16 cellular contexts compared by ENCODE assay signal in genomic region chr10:47225186-47225927, GRCh38.
DNase-seq lines count a peak whose midpoint lies in the region; ATAC-seq, FAIRE-seq and TF ChIP-seq lines count a peak whose summit lies in the region.
"Had no signal": no experiment of that assay in that cellular context is flagged by ENCODE, and none has a peak within 500 bp of the region (broad histone marks: within the 10 kb centered on the region; RNA-seq: fewer than 3 reads in every experiment).

No MANE protein-coding gene starts in this region.

- TF ChIP-seq CTCF in bronchial epithelial cell (IDR thresholded peaks at IDR 0.05; ENCODE audit: insufficient read depth, low read length, severe bottlenecking) = peak; percentile 4

- no peak overlapping the region for H3K4me3 ChIP-seq in bronchial epithelial cell (ENCODE audit: low read depth, low read length)

- H3K27me3 Mint-ChIP-seq in activated CD4-positive, alpha-beta T cell treated with anti-CD3 and anti-CD28 coated beads, Interleukin-2, amount 10 ng/mL, durations not matched to agents 7 days and 5 days = no peaks in the 10 kb centered on the region
- H3K27me3 Mint-ChIP-seq in activated CD4-positive, alpha-beta T cell treated with anti-CD3 and anti-CD28 coated beads for 36 hours = no peaks in the 10 kb centered on the region
- H3K27me3 Mint-ChIP-seq in stimulated activated naive CD8-positive, alpha-beta T cell treated with anti-CD3 and anti-CD28 coated beads, Interleukin-15, amount 100 ng/mL, for 72 hours = no peaks in the 10 kb centered on the region
- H3K27me3 Mint-ChIP-seq: CD8-positive, alpha-beta memory T cell had no signal

- no peak for ATAC-seq in activated CD4-positive, alpha-beta T cell treated with anti-CD3 and anti-CD28 coated beads for 36 hours
- ATAC-seq in stimulated activated naive CD8-positive, alpha-beta T cell treated with anti-CD3 and anti-CD28 coated beads, Interleukin-15, amount 100 ng/mL, for 72 hours = no peak
- ATAC-seq in stimulated activated naive CD8-positive, alpha-beta T cell treated with anti-CD3 and anti-CD28 coated beads, Interleukin-15, Interleukin-2, amounts not matched to agents 100 U/mL and 50 U/mL, for 24 hours = no peak
- no peak for ATAC-seq in GM21576 (IDR thresholded peaks at IDR 0.05; ENCODE audit: unreplicated experiment)

- no peak for FAIRE-seq in bronchial epithelial cell (lab: Jason Lieb, UNC)
- FAIRE-seq: H54 had no signal

- intact Hi-C loops in activated CD4-positive, alpha-beta T cell treated with anti-CD3 and anti-CD28 coated beads for 36 hours (cut with DNase I, micrococcal nuclease) = no loop called here

- peaks cover 2% of the 10 kb centered on the region for H3K9me3 Mint-ChIP-seq in activated CD4-positive, alpha-beta T cell treated with anti-CD3 and anti-CD28 coated beads, Interleukin-2, amount 10 ng/mL, durations not matched to agents 7 days and 5 days
- peaks cover 6% of the 10 kb centered on the region for H3K9me3 Mint-ChIP-seq in activated CD4-positive, alpha-beta T cell treated with anti-CD3 and anti-CD28 coated beads for 36 hours (ENCODE audit: low read depth)
- peaks cover 6 to 7% of the 10 kb centered on the region in 2 donors for H3K9me3 Mint-ChIP-seq in stimulated activated naive CD8-positive, alpha-beta T cell treated with anti-CD3 and anti-CD28 coated beads, Interleukin-15, amount 100 ng/mL, for 72 hours
- H3K9me3 Mint-ChIP-seq: CD8-positive, alpha-beta memory T cell had no signal

- peaks cover 9% of the 10 kb centered on the region for H3K27me3 ChIP-seq in bronchial epithelial cell (ENCODE audit: control insufficient read depth, insufficient read depth, low read length)
- H3K27me3 ChIP-seq: BE2C had no signal

- no peaks in the 10 kb centered on the region for H3K4me1 Mint-ChIP-seq in activated CD4-positive, alpha-beta T cell treated with anti-CD3 and anti-CD28 coated beads, Interleukin-2, amount 10 ng/mL, durations not matched to agents 7 days and 5 days
- peaks cover 2% of the 10 kb centered on the region for H3K4me1 Mint-ChIP-seq in activated CD4-positive, alpha-beta T cell treated with anti-CD3 and anti-CD28 coated beads for 36 hours
- peaks cover 15% of the 10 kb centered on the region for H3K4me1 Mint-ChIP-seq in stimulated activated naive CD8-positive, alpha-beta T cell treated with anti-CD3 and anti-CD28 coated beads, Interleukin-15, amount 100 ng/mL, for 72 hours

- no peaks in the 10 kb centered on the region for H3K36me3 ChIP-seq in bronchial epithelial cell (ENCODE audit: control insufficient read depth, insufficient read depth, low read length)
- H3K36me3 ChIP-seq: BE2C had no signal

- no peaks in the 10 kb centered on the region for H3K36me3 Mint-ChIP-seq in activated CD4-positive, alpha-beta T cell treated with anti-CD3 and anti-CD28 coated beads, Interleukin-2, amount 10 ng/mL, durations not matched to agents 7 days and 5 days (ENCODE audit: low read depth)
- H3K36me3 Mint-ChIP-seq in activated CD4-positive, alpha-beta T cell treated with anti-CD3 and anti-CD28 coated beads for 36 hours (ENCODE audit: low read depth) = no peaks in the 10 kb centered on the region
- H3K36me3 Mint-ChIP-seq: CD8-positive, alpha-beta memory T cell had no signal

- H3K4me3 Mint-ChIP-seq in activated CD4-positive, alpha-beta T cell treated with anti-CD3 and anti-CD28 coated beads, Interleukin-2, amount 10 ng/mL, durations not matched to agents 7 days and 5 days = no peak overlapping the region
- H3K4me3 Mint-ChIP-seq in activated CD4-positive, alpha-beta T cell treated with anti-CD3 and anti-CD28 coated beads for 36 hours = no peak overlapping the region
- no peak overlapping the region for H3K4me3 Mint-ChIP-seq in stimulated activated naive CD8-positive, alpha-beta T cell treated with anti-CD3 and anti-CD28 coated beads, Interleukin-15, amount 100 ng/mL, for 72 hours
- H3K4me3 Mint-ChIP-seq: CD8-positive, alpha-beta memory T cell had no signal

- H3K27ac Mint-ChIP-seq in activated CD4-positive, alpha-beta T cell treated with anti-CD3 and anti-CD28 coated beads, Interleukin-2, amount 10 ng/mL, durations not matched to agents 7 days and 5 days = peak overlapping the region; percentile 21
- H3K27ac Mint-ChIP-seq in activated CD4-positive, alpha-beta T cell treated with anti-CD3 and anti-CD28 coated beads for 36 hours = no peak overlapping the region
- H3K27ac Mint-ChIP-seq in stimulated activated naive CD8-positive, alpha-beta T cell treated with anti-CD3 and anti-CD28 coated beads, Interleukin-15, amount 100 ng/mL, for 72 hours = peak overlapping the region; percentile 72 to 75

- CTCF ChIA-PET in activated CD4-positive, alpha-beta T cell treated with anti-CD3 and anti-CD28 coated beads, Interleukin-2, amount 10 ng/mL, durations not matched to agents 7 days and 5 days (lab: Charles Lee) = interaction anchor here (1.6 kb wide), 1 partner anchor 134 kb away, joined by 4 read pairs; no protein-coding TSS in a partner anchor
- CTCF ChIA-PET in activated CD4-positive, alpha-beta T cell treated with anti-CD3 and anti-CD28 coated beads for 36 hours (lab: Charles Lee) = interaction anchor here (1.1 kb wide), 1 partner anchor 72 kb away, joined by 5 read pairs; no protein-coding TSS in a partner anchor

- DNase-seq in activated CD4-positive, alpha-beta T cell treated with anti-CD3 and anti-CD28 coated beads, Interleukin-2, amount 10 ng/mL, durations not matched to agents 7 days and 5 days = no peak
- no peak for DNase-seq in activated CD4-positive, alpha-beta T cell treated with anti-CD3 and anti-CD28 coated beads for 36 hours
- DNase-seq in stimulated activated naive CD8-positive, alpha-beta T cell treated with anti-CD3 and anti-CD28 coated beads, Interleukin-15, amount 100 ng/mL, for 72 hours = no peak
- no peak for DNase-seq in stimulated activated naive CD8-positive, alpha-beta T cell treated with anti-CD3 and anti-CD28 coated beads, Interleukin-15, Interleukin-2, amounts not matched to agents 100 U/mL and 50 U/mL, for 24 hours
- DNase-seq in bronchial epithelial cell (ENCODE audit: low read depth) (no peak), DMS114 treated with DMSO at 0.1 percent for 48 hours (lab: John Stamatoyannopoulos, UW; ENCODE audit: unreplicated experiment) (no peak), DMS153 treated with DMSO at 0.1 percent for 48 hours (lab: John Stamatoyannopoulos, UW; ENCODE audit: unreplicated experiment) (no peak)
- DNase-seq: 8988T; BE2C; CD8-positive, alpha-beta memory T cell; EL; NCI-H2081 treated with DMSO at 0.1 percent for 48 hours; NCI-H510A; NCI-H774 had no signal

- POLR2A ChIA-PET in activated CD4-positive, alpha-beta T cell treated with anti-CD3 and anti-CD28 coated beads, Interleukin-2, amount 10 ng/mL, durations not matched to agents 7 days and 5 days (lab: Charles Lee) = no interaction called here
- POLR2A ChIA-PET in activated CD4-positive, alpha-beta T cell treated with anti-CD3 and anti-CD28 coated beads for 36 hours (lab: Charles Lee) = no interaction called here
